In the genomic region with DNA sequence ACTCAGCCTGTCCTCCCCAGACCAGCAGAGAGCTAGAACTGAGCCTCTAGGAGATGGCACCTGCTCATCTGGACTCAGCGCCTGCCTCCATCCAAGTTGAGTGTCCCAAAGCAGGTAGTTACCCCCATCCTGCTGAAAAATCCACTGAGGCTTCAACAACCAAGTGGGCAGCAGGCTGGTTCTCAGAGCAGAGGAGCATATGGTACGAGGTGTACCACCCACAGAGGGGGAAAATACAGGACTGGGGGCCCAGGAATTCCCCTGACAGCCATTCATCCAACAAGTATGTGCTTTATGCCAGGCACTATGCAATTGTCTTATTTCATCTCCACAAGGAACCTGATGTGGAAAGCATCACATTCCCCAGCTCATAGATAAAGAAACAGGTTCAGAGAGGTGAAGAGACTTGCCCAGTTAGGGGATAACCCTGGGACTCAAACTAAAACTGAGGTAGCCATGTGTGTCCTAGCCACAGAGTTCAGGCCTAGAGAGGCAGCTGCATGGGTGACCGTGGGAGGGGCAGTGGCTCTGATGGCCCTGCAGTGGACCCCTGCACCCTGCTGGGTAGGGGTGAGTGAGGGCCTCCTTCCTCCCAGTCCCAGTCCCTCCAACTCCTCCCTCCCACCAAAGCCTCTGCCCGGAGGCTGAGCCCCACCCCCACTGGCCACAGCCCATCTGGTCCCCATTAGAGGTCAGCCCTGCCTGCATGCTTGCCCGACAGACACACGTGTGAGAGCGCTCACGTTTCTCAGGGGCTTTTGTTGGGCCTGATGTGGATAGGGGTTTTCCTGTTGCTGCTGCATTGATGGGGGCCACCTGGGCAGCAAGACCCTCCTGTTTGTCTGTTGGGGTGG, we compare ENCODE assay signal across 8 cellular contexts. TPM values are rescaled to one million over a fixed set of nuclear protein-coding genes. Genes with fewer than 3 reads are reported as not detected.
DNase-seq lines count a peak whose midpoint lies in the region; ATAC-seq lines count a peak whose summit lies in the region.

No MANE protein-coding gene starts in this region.

- intact Hi-C loops in sciatic nerve (cut with DNase I) (no loop called here), Right ventricle myocardium superior (cut with DNase I) (no loop called here)

- peak; percentile 78 for ATAC-seq in GM18858 (IDR thresholded peaks at IDR 0.05; ENCODE audit: unreplicated experiment)
- peak; percentile 73 for ATAC-seq in HG02642 (IDR thresholded peaks at IDR 0.05; ENCODE audit: poor library complexity, unreplicated experiment)
- ATAC-seq in sciatic nerve: peak; percentile 60
- no peak for ATAC-seq in Right ventricle myocardium superior (ENCODE audit: poor library complexity)

- peak; percentile 50 for DNase-seq in activated CD8-positive, alpha-beta memory T cell treated with anti-CD3 and anti-CD28 coated beads, Interleukin-2, amount 50 U/mL, for 48 hours
- peak; percentile 85 for DNase-seq in sciatic nerve (ENCODE audit: low spot score)
- no peak for DNase-seq in activated gamma-delta T cell treated with Interleukin-2 at 50 U/mL for 16 hours
- no peak for DNase-seq in activated gamma-delta T cell (lab: John Stamatoyannopoulos, UW)
- no peak for DNase-seq in KG1 (lab: John Stamatoyannopoulos, UW)
- no peak for DNase-seq in Right ventricle myocardium superior

RNA-seq across cellular contexts. Expression of gene PDLIM4, which starts 11.4 kb away (rescaled TPM):
- total RNA-seq in sciatic nerve (50.2 TPM), Right ventricle myocardium superior (5.2 TPM)

RNA-seq across cellular contexts. Expression of gene SLC22A4, which starts 25.3 kb away (rescaled TPM):
- 5.7 TPM for total RNA-seq in sciatic nerve
- 1.6 TPM for total RNA-seq in Right ventricle myocardium superior

RNA-seq across cellular contexts. Expression of gene P4HA2, which starts 41.3 kb away (rescaled TPM):
- total RNA-seq in sciatic nerve: 26.9 TPM
- total RNA-seq in Right ventricle myocardium superior: 77.2 TPM

Comparison
In these comparisons a context has a peak if more than half of its experiments do, and no peak if none do; other contexts are left out.
1. DNase-seq: peak in activated CD8-positive, alpha-beta memory T cell treated with anti-CD3 and anti-CD28 coated beads, Interleukin-2, amount 50 U/mL, for 48 hours (single experiment) and sciatic nerve (single experiment); none in activated gamma-delta T cell treated with Interleukin-2 at 50 U/mL for 16 hours (single experiment), activated gamma-delta T cell (single experiment), KG1 (single experiment) and Right ventricle myocardium superior (single experiment).